8 cellular contexts compared by ENCODE assay signal in genomic region chr3:139389552-139390368, GRCh38. TPM values are rescaled to one million over a fixed set of nuclear protein-coding genes. Genes with fewer than 3 reads are reported as not detected.
DNase-seq lines count a peak whose midpoint lies in the region; ATAC-seq and TF ChIP-seq lines count a peak whose summit lies in the region.

TSS of gene COPB2 (minus strand) at chr3:139389647. CDS start at chr3:139389550, 97 bp downstream.

- H3K4me2 ChIP-seq in SU-DHL-6 (ENCODE audit: low read depth, low read length, poor library complexity, severe bottlenecking) (peak within 1 kb of the TSS; percentile 89), osteoblast (ENCODE audit: insufficient read depth, low read length) (peak within 1 kb of the TSS; percentile 92)

- H3K27ac Mint-ChIP-seq in activated naive CD8-positive, alpha-beta T cell treated with anti-CD3 and anti-CD28 coated beads, Interleukin-2, amount 10 ng/mL, durations not matched to agents 7 days and 5 days: peak within 1 kb of the TSS; percentile 91
- peak within 1 kb of the TSS; percentile 94 for H3K27ac Mint-ChIP-seq in glutamatergic neuron (ENCODE audit: unreplicated experiment)

- H3K79me2 ChIP-seq in SU-DHL-6 (ENCODE audit: insufficient read depth, low read length) (peaks cover 45% of the 10 kb centered on the region), osteoblast (ENCODE audit: insufficient read depth, low read length) (peaks cover 52% of the 10 kb centered on the region)

- H3K9me2 ChIP-seq in SU-DHL-6 (replicated peaks; ENCODE audit: insufficient read depth, low read length): no peaks in the 10 kb centered on the region

- POLR2A ChIA-PET in activated naive CD8-positive, alpha-beta T cell treated with anti-CD3 and anti-CD28 coated beads, Interleukin-2, amount 10 ng/mL, durations not matched to agents 7 days and 5 days (lab: Charles Lee): interaction anchor here (0.6 to 1.7 kb wide), 4 partner anchors 24 to 45 kb away, joined by 3 to 5 read pairs (median 3); partner anchors contain the start of gene MRPS22

- H3K4me3 Mint-ChIP-seq in activated naive CD8-positive, alpha-beta T cell treated with anti-CD3 and anti-CD28 coated beads, Interleukin-2, amount 10 ng/mL, durations not matched to agents 7 days and 5 days: peak within 1 kb of the TSS; percentile 90
- peak within 1 kb of the TSS; percentile 90 for H3K4me3 Mint-ChIP-seq in glutamatergic neuron (ENCODE audit: unreplicated experiment)

- H3K9ac ChIP-seq in SU-DHL-6 (ENCODE audit: low read length): peak within 1 kb of the TSS; percentile 94

- no peaks in the 10 kb centered on the region for H3K27me3 ChIP-seq in SU-DHL-6 (ENCODE audit: low read length)
- no peaks in the 10 kb centered on the region for H3K27me3 ChIP-seq in osteoblast (ENCODE audit: insufficient read depth, low read length)
- H3K27me3 ChIP-seq in thoracic aorta (replicated peaks; ENCODE audit: insufficient read depth): no peaks in the 10 kb centered on the region

- H4K20me1 ChIP-seq in SU-DHL-6 (ENCODE audit: low read depth, low read length) (peaks cover under 1% of the 10 kb centered on the region; the same call in 1 of the 2 replicates), osteoblast (ENCODE audit: insufficient read depth, low read length) (peaks cover 36% of the 10 kb centered on the region)

- no peaks in the 10 kb centered on the region for H3K27me3 Mint-ChIP-seq in activated naive CD8-positive, alpha-beta T cell treated with anti-CD3 and anti-CD28 coated beads, Interleukin-2, amount 10 ng/mL, durations not matched to agents 7 days and 5 days
- H3K27me3 Mint-ChIP-seq in glutamatergic neuron (ENCODE audit: unreplicated experiment): peaks cover 8% of the 10 kb centered on the region

- peak; percentile 98 for DNase-seq in NCI-H128 (lab: John Stamatoyannopoulos, UW; ENCODE audit: unreplicated experiment)
- DNase-seq in activated naive CD8-positive, alpha-beta T cell treated with anti-CD3 and anti-CD28 coated beads, Interleukin-2, amount 10 ng/mL, durations not matched to agents 7 days and 5 days: peak; percentile 97
- DNase-seq in glutamatergic neuron: peak; percentile 99
- peak; percentile 96 for DNase-seq in osteoblast (ENCODE audit: insufficient read length, low spot score, missing footprints)
- DNase-seq in thoracic aorta (ENCODE audit: low spot score): peak; percentile 96

- peak; percentile 65 for TF ChIP-seq POLR2A in GM10847 (IDR thresholded peaks at IDR 0.05; ENCODE audit: extremely low read depth, insufficient read length)

- H3K4me1 Mint-ChIP-seq in activated naive CD8-positive, alpha-beta T cell treated with anti-CD3 and anti-CD28 coated beads, Interleukin-2, amount 10 ng/mL, durations not matched to agents 7 days and 5 days: peaks cover 35% of the 10 kb centered on the region
- peaks cover 3% of the 10 kb centered on the region for H3K4me1 Mint-ChIP-seq in glutamatergic neuron (ENCODE audit: low read depth, unreplicated experiment)

- no peaks in the 10 kb centered on the region for H3K36me3 ChIP-seq in SU-DHL-6 (ENCODE audit: low read length)
- H3K36me3 ChIP-seq in osteoblast (ENCODE audit: insufficient read depth, low read length): peaks cover 1% of the 10 kb centered on the region
- no peaks in the 10 kb centered on the region for H3K36me3 ChIP-seq in thoracic aorta

- H3K9me3 Mint-ChIP-seq in activated naive CD8-positive, alpha-beta T cell treated with anti-CD3 and anti-CD28 coated beads, Interleukin-2, amount 10 ng/mL, durations not matched to agents 7 days and 5 days: no peaks in the 10 kb centered on the region
- H3K9me3 Mint-ChIP-seq in glutamatergic neuron (ENCODE audit: unreplicated experiment): no peaks in the 10 kb centered on the region

- H3K27ac ChIP-seq in SU-DHL-6 (ENCODE audit: low read depth, low read length) (peak within 1 kb of the TSS; percentile 27; the same call in 1 of the 2 replicates), osteoblast (ENCODE audit: low read depth, low read length) (peak within 1 kb of the TSS; percentile 99), thoracic aorta (peak within 1 kb of the TSS; percentile 89 to 94)

- H3K9me3 ChIP-seq in SU-DHL-6 (ENCODE audit: insufficient read depth, low read length): no peaks in the 10 kb centered on the region
- no peaks in the 10 kb centered on the region for H3K9me3 ChIP-seq in osteoblast (ENCODE audit: low read depth, low read length)
- no peaks in the 10 kb centered on the region for H3K9me3 ChIP-seq in thoracic aorta

- H3K4me3 ChIP-seq in SU-DHL-6 (ENCODE audit: insufficient read depth, low read length, poor library complexity, severe bottlenecking) (peak within 1 kb of the TSS; percentile 89), osteoblast (ENCODE audit: insufficient read depth, low read length) (peak within 1 kb of the TSS; percentile 94), thoracic aorta (peak within 1 kb of the TSS; percentile 98)

- peaks cover 4% of the 10 kb centered on the region for H3K36me3 Mint-ChIP-seq in activated naive CD8-positive, alpha-beta T cell treated with anti-CD3 and anti-CD28 coated beads, Interleukin-2, amount 10 ng/mL, durations not matched to agents 7 days and 5 days
- H3K36me3 Mint-ChIP-seq in glutamatergic neuron (ENCODE audit: unreplicated experiment): no peaks in the 10 kb centered on the region

- no peak for TF ChIP-seq CTCF in SU-DHL-6 (IDR thresholded peaks at IDR 0.05; ENCODE audit: insufficient read depth, low read length, poor library complexity, severe bottlenecking)
- TF ChIP-seq CTCF in glutamatergic neuron (IDR thresholded peaks at IDR 0.05; ENCODE audit: partially characterized antibody, unreplicated experiment): no peak
- no peak for TF ChIP-seq CTCF in osteoblast (IDR thresholded peaks at IDR 0.05; ENCODE audit: extremely low read depth, low read depth, low read length)
- TF ChIP-seq CTCF in thoracic aorta (IDR thresholded peaks at IDR 0.05): no peak

- no peaks in the 10 kb centered on the region for H3F3A ChIP-seq in SU-DHL-6 (ENCODE audit: insufficient read depth)

- H2AFZ ChIP-seq in SU-DHL-6 (ENCODE audit: low read depth, low read length, severe bottlenecking): peak within 1 kb of the TSS; percentile 83
- peak within 1 kb of the TSS; percentile 96 for H2AFZ ChIP-seq in osteoblast (ENCODE audit: low read length)

- peak; percentile 98 for ATAC-seq in HG02678 (IDR thresholded peaks at IDR 0.05; ENCODE audit: unreplicated experiment)
- ATAC-seq in activated naive CD8-positive, alpha-beta T cell treated with anti-CD3 and anti-CD28 coated beads, Interleukin-2, amount 10 ng/mL, durations not matched to agents 7 days and 5 days (ENCODE audit: low read depth): peak; percentile 89
- ATAC-seq in thoracic aorta (ENCODE audit: insufficient number of reproducible peaks, low FRiP score, low read depth): peak; percentile 99

- H3K4me1 ChIP-seq in osteoblast (ENCODE audit: insufficient read depth, low read length) (peaks cover 27% of the 10 kb centered on the region), thoracic aorta (ENCODE audit: control insufficient read depth in 1 of 2, low read depth in 2 of 2) (peaks cover 20 to 48% of the 10 kb centered on the region in 2 donors)

RNA-seq across cellular contexts. Expression of gene COPB2, which starts in this region (rescaled TPM):
- 10 to 100 TPM; 83.0 to 86.9 TPM for total RNA-seq in activated naive CD8-positive, alpha-beta T cell treated with anti-CD3 and anti-CD28 coated beads, Interleukin-2, amount 10 ng/mL, durations not matched to agents 7 days and 5 days
- total RNA-seq in glutamatergic neuron (ENCODE audit: unreplicated experiment): 127 TPM
- 164 and 173 TPM in 2 replicates for total RNA-seq in osteoblast
- 100 to 1,000 TPM in 1 of 2 donors, 10 to 100 TPM in 1; 67.4 to 114 TPM for total RNA-seq in thoracic aorta

Comparison
In these comparisons a context has a peak if more than half of its experiments do, and no peak if none do; other contexts are left out.
1. Peak in every context shown above with its lines: DNase-seq, ATAC-seq, H3K4me3 ChIP-seq and H3K27ac ChIP-seq.
2. H3K27ac ChIP-seq: peak in every context shown above with its lines; median percentile 99 in osteoblast; 92 in thoracic aorta; 27 in SU-DHL-6.